1 cellular context compared by ENCODE assay signal in genomic region chr4:76484654-76485053, GRCh38.
TF ChIP-seq lines count a peak whose summit lies in the region.

No MANE protein-coding gene starts in this region.

TF ChIP-seq in HCT116, 20 proteins besides CTCF, POLR2A, EP300 and RAD21 (continued from another document):
- TF ChIP-seq, protein P1, sequence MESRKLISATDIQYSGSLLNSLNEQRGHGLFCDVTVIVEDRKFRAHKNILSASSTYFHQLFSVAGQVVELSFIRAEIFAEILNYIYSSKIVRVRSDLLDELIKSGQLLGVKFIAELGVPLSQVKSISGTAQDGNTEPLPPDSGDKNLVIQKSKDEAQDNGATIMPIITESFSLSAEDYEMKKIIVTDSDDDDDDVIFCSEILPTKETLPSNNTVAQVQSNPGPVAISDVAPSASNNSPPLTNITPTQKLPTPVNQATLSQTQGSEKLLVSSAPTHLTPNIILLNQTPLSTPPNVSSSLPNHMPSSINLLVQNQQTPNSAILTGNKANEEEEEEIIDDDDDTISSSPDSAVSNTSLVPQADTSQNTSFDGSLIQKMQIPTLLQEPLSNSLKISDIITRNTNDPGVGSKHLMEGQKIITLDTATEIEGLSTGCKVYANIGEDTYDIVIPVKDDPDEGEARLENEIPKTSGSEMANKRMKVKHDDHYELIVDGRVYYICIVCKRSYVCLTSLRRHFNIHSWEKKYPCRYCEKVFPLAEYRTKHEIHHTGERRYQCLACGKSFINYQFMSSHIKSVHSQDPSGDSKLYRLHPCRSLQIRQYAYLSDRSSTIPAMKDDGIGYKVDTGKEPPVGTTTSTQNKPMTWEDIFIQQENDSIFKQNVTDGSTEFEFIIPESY (IDR thresholded peaks at IDR 0.05; ENCODE audit: extremely low read depth, insufficient replicate concordance, low read length): no peak
- no peak for TF ChIP-seq MAX (IDR thresholded peaks at IDR 0.05)
- TF ChIP-seq SRF (IDR thresholded peaks at IDR 0.05; ENCODE audit: low read depth): no peak
- no peak for TF ChIP-seq REST (IDR thresholded peaks at IDR 0.05; ENCODE audit: low read depth)
- no peak for TF ChIP-seq FOSL1 (IDR thresholded peaks at IDR 0.05; ENCODE audit: low read depth)
